ENCODE assay signal across 8 cellular contexts in genomic region chr15:60883691-60884319, GRCh38.
"Had no signal": no experiment of that assay in that cellular context is flagged by ENCODE, and none has a peak within 500 bp of the region (broad histone marks: within the 10 kb centered on the region; RNA-seq: fewer than 3 reads in every experiment).

No MANE protein-coding gene starts in this region.

- H3K4me3 ChIP-seq: GM23248, HAP-1 had no signal

- DNase-seq: GM23248, GOT3, H7, HFFc6 had no signal

- H2AFZ ChIP-seq: GM23248 had no signal

- H3K27ac ChIP-seq: GM23248, HL-60 had no signal

- H3K9ac ChIP-seq: GM23248 had no signal

- H3K4me1 ChIP-seq: HAP-1 had no signal

- ATAC-seq: HCT116, HepG2 had no signal

- H3K36me3 ChIP-seq: HAP-1 had no signal
